Comparison of ENCODE assay signal across 21 cellular contexts in the genomic region with DNA sequence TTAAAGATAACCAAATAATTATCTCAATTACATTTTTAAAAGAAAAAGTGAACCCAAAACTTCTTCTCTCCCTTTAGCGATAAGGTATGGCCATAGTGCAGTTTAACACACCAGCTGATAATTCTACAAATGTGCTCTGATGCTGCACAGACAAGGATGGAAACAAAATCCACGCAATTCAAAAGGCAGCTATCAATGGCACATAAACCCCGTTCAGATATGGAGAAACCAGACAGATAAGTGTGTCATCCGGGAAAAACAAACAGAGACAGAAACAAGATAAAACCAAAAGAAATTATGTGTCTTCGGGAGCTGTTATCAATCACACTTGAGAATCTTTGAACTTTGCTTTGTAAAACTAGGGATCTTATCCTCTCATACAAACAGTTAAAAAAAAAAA.
DNase-seq lines count a peak whose midpoint lies in the region; ATAC-seq, FAIRE-seq and TF ChIP-seq lines count a peak whose summit lies in the region.
"Had no signal": no experiment of that assay in that cellular context is flagged by ENCODE, and none has a peak within 500 bp of the region (broad histone marks: within the 10 kb centered on the region; RNA-seq: fewer than 3 reads in every experiment).

No MANE protein-coding gene starts in this region.

- in situ Hi-C loops in IMR-90 (cut with MboI; ENCODE audit: low sequenced_read_pairs), result no loop called here

- no peak overlapping the region for H2AK9ac ChIP-seq in IMR-90 (replicated peaks; ENCODE audit: low read depth, low read length, poor library complexity)

- 0 out of 2 replicates have a peak overlapping the region, but pooled peaks have one; percentile 33 for H3K23ac ChIP-seq in IMR-90 (ENCODE audit: low read depth, low read length)

- no peak for TF ChIP-seq RAD21 in IMR-90 (IDR thresholded peaks at IDR 0.05; ENCODE audit: low read length)

- CTCF ChIA-PET in IMR-90 (lab: Yijun Ruan, JAX), result interaction anchor here (1.0 kb wide), 2 partner anchors 11 to 71 kb away, joined by 4 read pairs; no protein-coding TSS in a partner anchor

- no peak for TF ChIP-seq POLR2A in IMR-90 (IDR thresholded peaks at IDR 0.05; ENCODE audit: low read depth, low read length)

- H3K79me1 ChIP-seq in IMR-90 (ENCODE audit: low read depth in 1 of 2, low read length in 2 of 2), result peaks cover 5 to 21% of the 10 kb centered on the region in 2 experiments; a peak in 2 of 4 replicates

- no peak for TF ChIP-seq CTCF in D721Med (IDR thresholded peaks at IDR 0.05; ENCODE audit: insufficient read depth, missing control alignments)
- no peak for TF ChIP-seq CTCF in IMR-90 (conservative IDR thresholded peaks at IDR 0.05; ENCODE audit: low read depth, low read length)
- TF ChIP-seq CTCF in hepatocyte (IDR thresholded peaks at IDR 0.05; ENCODE audit: poor library complexity), result no peak
- TF ChIP-seq CTCF in psoas muscle (IDR thresholded peaks at IDR 0.05), result no peak

- no peak overlapping the region for H4K5ac ChIP-seq in IMR-90 (ENCODE audit: low read depth, low read length)

- peaks cover 3% of the 10 kb centered on the region; the same call in 1 of the 2 replicates for H4K20me1 ChIP-seq in IMR-90 (ENCODE audit: insufficient read depth, low read length)
- H4K20me1 ChIP-seq in hepatocyte (ENCODE audit: insufficient read depth, poor library complexity, severe bottlenecking), result peaks cover 4% of the 10 kb centered on the region

- H3K9me1 ChIP-seq in IMR-90 (ENCODE audit: insufficient read depth, low read length), result peaks cover 10% of the 10 kb centered on the region

- no peaks in the 10 kb centered on the region for H3K9me3 ChIP-seq in IMR-90 (ENCODE audit: control insufficient read depth, insufficient read depth, low read length)
- no peaks in the 10 kb centered on the region for H3K9me3 ChIP-seq in hepatocyte (ENCODE audit: low read depth)
- no peaks in the 10 kb centered on the region for H3K9me3 ChIP-seq in psoas muscle
- H3K9me3 ChIP-seq: SK-N-SH had no signal

- no peaks in the 10 kb centered on the region for H3K9me2 ChIP-seq in hepatocyte (replicated peaks; ENCODE audit: insufficient read depth)
- H3K9me2 ChIP-seq: SK-N-SH had no signal

- FAIRE-seq in D721Med (lab: Jason Lieb, UNC), result peak; percentile 55
- FAIRE-seq: GM19239 had no signal

- intact Hi-C loops in IMR-90 (cut with micrococcal nuclease), result no loop called here
- intact Hi-C loops in psoas muscle (cut with DNase I), result no loop called here

- POLR2A ChIA-PET in IMR-90 (lab: Charles Lee; ENCODE audit: unreplicated experiment), result no interaction called here

- H2AFZ ChIP-seq in IMR-90 (replicated peaks; ENCODE audit: low read length, poor library complexity), result no peak overlapping the region
- H2AFZ ChIP-seq in hepatocyte, result no peak overlapping the region
- H2AFZ ChIP-seq: GM23248 had no signal

- no peak overlapping the region for H4K8ac ChIP-seq in IMR-90 (ENCODE audit: low read depth in 2 of 2, low read length in 2 of 2)

- H3K4me3 ChIP-seq in IMR-90 (ENCODE audit: insufficient read depth, low read depth, low read length) (no peak overlapping the region), hepatocyte (no peak overlapping the region), psoas muscle (no peak overlapping the region)
- H3K4me3 ChIP-seq: GM12878, GM23248 had no signal

- H3K14ac ChIP-seq in IMR-90 (replicated peaks; ENCODE audit: low read depth, low read length), result peak overlapping the region; percentile 61; the same call in 1 of the 2 replicates

- no peak overlapping the region for H2BK5ac ChIP-seq in IMR-90 (ENCODE audit: low read depth, low read length, poor library complexity, severe bottlenecking)

- H2BK20ac ChIP-seq in IMR-90 (ENCODE audit: low read depth, low read length), result no peak overlapping the region

- H3K4me2 ChIP-seq in IMR-90 (ENCODE audit: low read depth, low read length), result no peak overlapping the region
- peak overlapping the region; percentile 60 for H3K4me2 ChIP-seq in hepatocyte
- H3K4me2 ChIP-seq: SK-N-SH had no signal

- H3K27me3 ChIP-seq in IMR-90 (ENCODE audit: control insufficient read depth, insufficient read depth, low read length) (no peaks in the 10 kb centered on the region), hepatocyte (no peaks in the 10 kb centered on the region), psoas muscle (ENCODE audit: insufficient read depth in 3 of 3, low read length in 2 of 3) (no peaks in the 10 kb centered on the region)

- dilution Hi-C loops in IMR-90 (cut with HindIII; ENCODE audit: low sequenced_read_pairs, unreplicated experiment), result no loop called here

- no peak overlapping the region for H3K56ac ChIP-seq in IMR-90 (ENCODE audit: extremely low read depth, insufficient read depth, low read length)

- peak overlapping the region; percentile 17; the same call in 1 of the 2 replicates for H3K4ac ChIP-seq in IMR-90 (ENCODE audit: low read depth, low read length)

- H4K91ac ChIP-seq in IMR-90 (ENCODE audit: insufficient read depth, low read depth, low read length), result no peak overlapping the region

- H3K4me1 ChIP-seq in IMR-90 (ENCODE audit: control insufficient read depth, insufficient read depth, low read length), result peaks cover 19% of the 10 kb centered on the region
- H3K4me1 ChIP-seq in hepatocyte (ENCODE audit: insufficient read depth), result peaks cover 55% of the 10 kb centered on the region
- H3K4me1 ChIP-seq in psoas muscle, result peaks cover 53% of the 10 kb centered on the region

- no CpG with 5 or more reads among the region's 5 CpGs for WGBS in IMR-90 (ENCODE audit: extremely low coverage in 2 of 2, insufficient read length in 1 of 2), 2 experiments
- 18% methylated on average over 5 of the region's 5 CpGs for WGBS in hepatocyte (ENCODE audit: low lambda C conversion rate, missing lambda C conversion rate)
- 88 to 93% (median 93%) methylated on average over 5 of the region's 5 CpGs for WGBS in psoas muscle, 3 donors

- 0 out of 3 replicates have a peak overlapping the region, but pooled peaks have one; percentile 9 for H2BK15ac ChIP-seq in IMR-90 (ENCODE audit: low read depth, low read length)

- H3K36me3 ChIP-seq in IMR-90 (ENCODE audit: control insufficient read depth, insufficient read depth, low read length) (no peaks in the 10 kb centered on the region; the same call in 1 of the 2 replicates), hepatocyte (replicated peaks; ENCODE audit: insufficient read depth, low read depth) (no peaks in the 10 kb centered on the region), psoas muscle (ENCODE audit: insufficient read depth in 1 of 2, low read depth in 1 of 2) (no peaks in the 10 kb centered on the region)

- DNase-seq in D721Med (ENCODE audit: insufficient read length, low spot score) (no peak), IMR-90 (no peak), hepatocyte (ENCODE audit: low spot score) (no peak), psoas muscle (no peak), AG20443 (ENCODE audit: low spot score) (no peak), cerebellar nuclear complex (lab: John Stamatoyannopoulos, UW) (no peak), NCI-H526 treated with DMSO at 0.1 percent for 48 hours (lab: John Stamatoyannopoulos, UW) (no peak)
- DNase-seq: CD4-positive, alpha-beta T cell; HCEC 1CT; KBM-7; NCI-H1105; NCI-H1694; NCI-H2081 treated with DMSO at 0.1 percent for 48 hours; NCI-H510A treated with DMSO at 0.1 percent for 48 hours; NCI-H82; OCI-M1; SHP77 treated with DMSO at 0.1 percent for 48 hours; SK-N-SH had no signal

- H3K18ac ChIP-seq in IMR-90 (ENCODE audit: low read depth, low read length), result no peak overlapping the region; the same call in 1 of the 2 replicates

- no peak overlapping the region for H2BK120ac ChIP-seq in IMR-90 (ENCODE audit: low read depth, low read length)

- ATAC-seq in IMR-90 (ENCODE audit: low read depth) (no peak), psoas muscle (no peak)
- ATAC-seq: GM12878 had no signal

- H2AK5ac ChIP-seq in IMR-90 (ENCODE audit: low read depth, low read length), result no peak overlapping the region

- peaks cover 56% of the 10 kb centered on the region for H3K79me2 ChIP-seq in hepatocyte

- no TSS peak for BruUV-seq in IMR-90 (replicated peaks; lab: Mats Ljungman, UMichigan)

- no peak overlapping the region for H3K9ac ChIP-seq in IMR-90 (ENCODE audit: low read depth, low read length)
- H3K9ac ChIP-seq: GM23248, SK-N-SH had no signal

- H3K27ac ChIP-seq in IMR-90 (ENCODE audit: insufficient read depth, low read length) (no peak overlapping the region), hepatocyte (peak overlapping the region; percentile 79), psoas muscle (peak overlapping the region; percentile 67)
- H3K27ac ChIP-seq: GM23248 had no signal

TF ChIP-seq in IMR-90, 13 proteins besides CTCF, POLR2A, EP300 and RAD21:
- no peak for TF ChIP-seq RFX5 (IDR thresholded peaks at IDR 0.05; ENCODE audit: low read depth, low read length)
- TF ChIP-seq MXI1 (IDR thresholded peaks at IDR 0.05; ENCODE audit: borderline replicate concordance, low read depth, low read length), result no peak
- TF ChIP-seq, protein P1, sequence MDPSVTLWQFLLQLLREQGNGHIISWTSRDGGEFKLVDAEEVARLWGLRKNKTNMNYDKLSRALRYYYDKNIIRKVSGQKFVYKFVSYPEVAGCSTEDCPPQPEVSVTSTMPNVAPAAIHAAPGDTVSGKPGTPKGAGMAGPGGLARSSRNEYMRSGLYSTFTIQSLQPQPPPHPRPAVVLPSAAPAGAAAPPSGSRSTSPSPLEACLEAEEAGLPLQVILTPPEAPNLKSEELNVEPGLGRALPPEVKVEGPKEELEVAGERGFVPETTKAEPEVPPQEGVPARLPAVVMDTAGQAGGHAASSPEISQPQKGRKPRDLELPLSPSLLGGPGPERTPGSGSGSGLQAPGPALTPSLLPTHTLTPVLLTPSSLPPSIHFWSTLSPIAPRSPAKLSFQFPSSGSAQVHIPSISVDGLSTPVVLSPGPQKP (IDR thresholded peaks at IDR 0.05; ENCODE audit: borderline replicate concordance, low read depth, low read length), result no peak
- TF ChIP-seq MAZ (IDR thresholded peaks at IDR 0.05; ENCODE audit: borderline replicate concordance, low read depth, low read length), result no peak
- no peak for TF ChIP-seq BHLHE40 (IDR thresholded peaks at IDR 0.05; ENCODE audit: low read depth, low read length)
- no peak for TF ChIP-seq MAFK (IDR thresholded peaks at IDR 0.05; ENCODE audit: low read depth, low read length)
